Comparison of ENCODE assay signal across 16 cellular contexts in genomic region chr1:1163538-1164070, GRCh38. TPM values are rescaled to one million over a fixed set of nuclear protein-coding genes. Genes with fewer than 3 reads are reported as not detected.
DNase-seq lines count a peak whose midpoint lies in the region; ATAC-seq and TF ChIP-seq lines count a peak whose summit lies in the region.
"Had no signal": no experiment of that assay in that cellular context is flagged by ENCODE, and none has a peak within 500 bp of the region (broad histone marks: within the 10 kb centered on the region; RNA-seq: fewer than 3 reads in every experiment).

No MANE protein-coding gene starts in this region.

- H3K4me1 ChIP-seq in mucosa of descending colon (ENCODE audit: low read depth) (peaks cover 32% of the 10 kb centered on the region), thyroid gland (peaks cover 8 to 23% of the 10 kb centered on the region in 2 donors)

- H3K27me3 ChIP-seq in thyroid gland, result no peaks in the 10 kb centered on the region

- no peak for ATAC-seq in mucosa of descending colon
- no peak for ATAC-seq in GM18511 (IDR thresholded peaks at IDR 0.05; ENCODE audit: unreplicated experiment)
- ATAC-seq: gastroesophageal sphincter, GM12878 had no signal

- no peak for TF ChIP-seq CTCF in LNCaP clone FGC (IDR thresholded peaks at IDR 0.05; ENCODE audit: control insufficient read depth, extremely low read depth, insufficient read depth)
- no peak for TF ChIP-seq CTCF in epithelial cell of esophagus (IDR thresholded peaks at IDR 0.05; ENCODE audit: insufficient read depth, low read depth, low read length, missing control alignments)
- no peak for TF ChIP-seq CTCF in mucosa of descending colon (IDR thresholded peaks at IDR 0.05)
- no peak for TF ChIP-seq CTCF in thyroid gland (IDR thresholded peaks at IDR 0.05)

- intact Hi-C loops in mucosa of descending colon (cut with DNase I, micrococcal nuclease) (no loop called here), thyroid gland (cut with DNase I) (no loop called here)

- H3K9me3 ChIP-seq in mucosa of descending colon (no peaks in the 10 kb centered on the region), thyroid gland (no peaks in the 10 kb centered on the region)
- H3K9me3 ChIP-seq: gastroesophageal sphincter, tibial artery had no signal

- no peak for TF ChIP-seq POLR2A in thyroid gland (IDR thresholded peaks at IDR 0.05)

- H3K4me3 ChIP-seq in LNCaP clone FGC (ENCODE audit: low read depth, low read length) (peak overlapping the region; percentile 85), epithelial cell of esophagus (ENCODE audit: low read length) (peak overlapping the region; percentile 86), mucosa of descending colon (peak overlapping the region; percentile 43), thyroid gland (replicated peaks in 1 of 3) (peak overlapping the region in 1 of 3 donors; percentile 43)
- H3K4me3 ChIP-seq: gastroesophageal sphincter, GM12878, tibial artery had no signal

- H3K36me3 ChIP-seq in mucosa of descending colon (ENCODE audit: low read depth), result no peaks in the 10 kb centered on the region
- H3K36me3 ChIP-seq in thyroid gland, result no peaks in the 10 kb centered on the region
- H3K36me3 ChIP-seq: gastroesophageal sphincter, tibial artery had no signal

- WGBS in thyroid gland, 2 donors, result 75 to 80% methylated on average over 26 to 27 of the region's 33 CpGs

- DNase-seq in LNCaP clone FGC (ENCODE audit: low read depth) (no peak), epithelial cell of esophagus (ENCODE audit: low read depth) (peak; percentile 44), mucosa of descending colon (peak in 2 of 3 donors; percentile 55 to 63), thyroid gland (no peak), NCI-H774 (lab: John Stamatoyannopoulos, UW) (no peak), kidney glomerular epithelial cell (lab: John Stamatoyannopoulos, UW) (no peak)
- DNase-seq: activated CD4-positive, alpha-beta memory T cell treated with anti-CD3 and anti-CD28 coated beads, Interleukin-2, amount 10 ng/mL, durations not matched to agents 7 days and 5 days; activated effector memory CD4-positive, alpha-beta T cell treated with anti-CD3 and anti-CD28 coated beads, Interleukin-2, amount 50 U/mL, for 16 hours; EL; left colon; NCI-H2081 treated with DMSO at 0.1 percent for 48 hours; NK-92 treated with Interleukin-12 subunit alpha and Interleukin-12 subunit beta, amount 100 ng/mL, for 24 hours; tibial artery had no signal

- H3K27ac ChIP-seq in thyroid gland, result peak overlapping the region in 2 of 3 donors; percentile 28 to 73
- H3K27ac ChIP-seq: gastroesophageal sphincter, tibial artery had no signal

RNA-seq across cellular contexts. Expression of gene TTLL10, which starts 10.1 kb away (rescaled TPM):
- total RNA-seq in mucosa of descending colon, result 1 to 10 TPM in 2 of 3 donors, under 1 TPM in 1; 0.32 to 4.4 (median 1.8) TPM
- under 1 TPM in 2 of 4 donors, not detected in 2; 0.13 to 0.29 TPM for total RNA-seq in thyroid gland
- total RNA-seq: activated CD4-positive, alpha-beta memory T cell treated with anti-CD3 and anti-CD28 coated beads, Interleukin-2, amount 10 ng/mL, durations not matched to agents 7 days and 5 days; GM12878 had no signal

RNA-seq across cellular contexts. Expression of gene TNFRSF18, which starts 42.8 kb away (rescaled TPM):
- total RNA-seq in mucosa of descending colon (1 to 10 TPM; 1.6 to 2.2 (median 2.2) TPM), thyroid gland (under 1 TPM in 2 of 4 donors, not detected in 2; 0.49 to 0.67 TPM)

RNA-seq across cellular contexts. Expression of gene C1orf159, which starts 47.7 kb away (rescaled TPM):
- total RNA-seq in mucosa of descending colon, result 10 to 100 TPM; 18.4 to 25.3 (median 24.0) TPM
- total RNA-seq in thyroid gland, result 10 to 100 TPM; 10.3 to 27.6 (median 19.6) TPM

RNA-seq across cellular contexts. Expression of gene TNFRSF4, which starts 50.3 kb away (rescaled TPM):
- 1 to 10 TPM in 1 of 3 donors, under 1 TPM in 2; 0.69 to 1.2 (median 0.80) TPM for total RNA-seq in mucosa of descending colon
- total RNA-seq in thyroid gland, result 1 to 10 TPM; 1.5 to 4.5 (median 3.2) TPM

Comparison
In these comparisons a context has a peak if more than half of its experiments do, and no peak if none do; other contexts are left out.
1. DNase-seq: peak in epithelial cell of esophagus (single experiment) and mucosa of descending colon (2 of 3); none in LNCaP clone FGC (single experiment), thyroid gland (0 of 2), NCI-H774 (single experiment) and kidney glomerular epithelial cell (single experiment).